Comparison of ENCODE assay signal across 20 cellular contexts in genomic region chr12:113115455-113116126, GRCh38. TPM values are rescaled to one million over a fixed set of nuclear protein-coding genes. Genes with fewer than 3 reads are reported as not detected.
"Had no signal": no experiment of that assay in that cellular context is flagged by ENCODE, and none has a peak within 500 bp of the region (broad histone marks: within the 10 kb centered on the region; RNA-seq: fewer than 3 reads in every experiment).

No MANE protein-coding gene starts in this region.

- H3K27me3 ChIP-seq: Peyer's patch had no signal

- H2AFZ ChIP-seq: PC-9 had no signal

- H3K9me3 ChIP-seq: Peyer's patch, SJSA1 had no signal

- H3K36me3 ChIP-seq: Peyer's patch, SJSA1 had no signal

- DNase-seq: Kasumi-1, MM.1S, NCI-H1092 treated with DMSO at 0.1 percent for 48 hours, NCI-H2081 treated with DMSO at 0.1 percent for 48 hours, NCI-H226, NCI-H446, NCI-H524 treated with DMSO at 0.1 percent for 48 hours, OCI-M1, PC-9, Peyer's patch, SIG-M5 had no signal

- H3K27ac ChIP-seq: HL-60, KMS-11, PC-9, Peyer's patch, SJSA1, SK-N-MC had no signal

- ATAC-seq: K562, Right ventricle myocardium inferior had no signal

- H3K4me1 ChIP-seq: Peyer's patch, SJSA1 had no signal

- H3K4me2 ChIP-seq: KMS-11, PC-9 had no signal

- H3K4me3 ChIP-seq: K562, PC-9, Peyer's patch, SJSA1, SK-N-MC had no signal

RNA-seq across cellular contexts. Expression of gene RASAL1, which starts 20.0 kb away (rescaled TPM):
- total RNA-seq: M059J, Right ventricle myocardium inferior, RPMI7951, SJSA1 had no signal
- polyA plus RNA-seq: IgD-negative memory B cell had no signal

RNA-seq across cellular contexts. Expression of gene CFAP73, which starts 33.9 kb away (rescaled TPM):
- total RNA-seq: K562, M059J, Peyer's patch, Right ventricle myocardium inferior, RPMI7951, SJSA1 had no signal
- polyA plus RNA-seq: IgD-negative memory B cell, K562 had no signal

RNA-seq across cellular contexts. Expression of gene DTX1, which starts 59.1 kb away (rescaled TPM):
- total RNA-seq: K562, M059J, RPMI7951, SJSA1 had no signal
- polyA plus RNA-seq: K562 had no signal
